In genomic region chr1:12300706-12301105, GRCh38 we compare ENCODE assay signal across 32 cellular contexts.
"Had no signal": no experiment of that assay in that cellular context is flagged by ENCODE, and none has a peak within 500 bp of the region (broad histone marks: within the 10 kb centered on the region; RNA-seq: fewer than 3 reads in every experiment).

No MANE protein-coding gene starts in this region.

- H3K4me1 ChIP-seq: ascending aorta, Peyer's patch had no signal

- ATAC-seq: activated CD8-positive, alpha-beta memory T cell treated with anti-CD3 and anti-CD28 coated beads, Interleukin-2, amount 10 ng/mL, durations not matched to agents 7 days and 5 days; PC-3 had no signal

- H3K9ac ChIP-seq: KMS-11 had no signal

- DNase-seq: activated CD4-positive, alpha-beta memory T cell treated with anti-CD3 and anti-CD28 coated beads, Interleukin-2, amount 10 ng/mL, durations not matched to agents 7 days and 5 days; activated CD4-positive, alpha-beta T cell treated with anti-CD3 and anti-CD28 coated beads for 1 hour; activated CD4-positive, alpha-beta T cell treated with anti-CD3 and anti-CD28 coated beads for 48 hours; activated CD4-positive, CD25-positive, alpha-beta regulatory T cell; activated CD8-positive, alpha-beta memory T cell treated with anti-CD3 and anti-CD28 coated beads for 24 hours; activated CD8-positive, alpha-beta memory T cell treated with anti-CD3 and anti-CD28 coated beads, Interleukin-2, amount 10 ng/mL, durations not matched to agents 7 days and 5 days; activated CD8-positive, alpha-beta memory T cell treated with anti-CD3 and anti-CD28 coated beads, Interleukin-2, amount 50 U/mL, for 48 hours; activated effector memory CD4-positive, alpha-beta T cell treated with Interleukin-2 at 50 U/mL for 16 hours; activated naive CD4-positive, alpha-beta T cell treated with anti-CD3 and anti-CD28 coated beads, Interleukin-2, amount 10 ng/mL, durations not matched to agents 7 days and 5 days; activated T-cell treated with anti-CD3 and anti-CD28 coated beads, Interleukin-2, amount 50 U/mL, for 48 hours; amygdala; MM.1S; MV-4-11; NCI-H1092; NCI-H1436 treated with DMSO at 0.1 percent for 48 hours; NCI-H1694 treated with DMSO at 0.1 percent for 48 hours; NCI-H2029; NCI-H510A; NCI-H526; NCI-H748 treated with DMSO at 0.1 percent for 48 hours; NK-92 treated with Interleukin-12 subunit alpha and Interleukin-12 subunit beta, amount 100 ng/mL, for 24 hours; PC-3; Peyer's patch; RPMI8226; SHP77 treated with DMSO at 0.1 percent for 48 hours; SW 1271; T-helper 1 cell; T-helper 2 cell; T-helper 9 cell; WERI-Rb-1 had no signal

- H3K27ac ChIP-seq: ascending aorta, KMS-11, Peyer's patch, WERI-Rb-1 had no signal

- H3K4me3 ChIP-seq: ascending aorta, Peyer's patch had no signal

- H3K4me2 ChIP-seq: KMS-11 had no signal

- H3K27me3 ChIP-seq: ascending aorta, Peyer's patch had no signal

- H3K9me3 ChIP-seq: ascending aorta, Peyer's patch had no signal
